16 cellular contexts compared by ENCODE assay signal in genomic region chr1:227781314-227781930, GRCh38. TPM values are rescaled to one million over a fixed set of nuclear protein-coding genes. Genes with fewer than 3 reads are reported as not detected.
"Had no signal": no experiment of that assay in that cellular context is flagged by ENCODE, and none has a peak within 500 bp of the region (broad histone marks: within the 10 kb centered on the region; RNA-seq: fewer than 3 reads in every experiment).

No MANE protein-coding gene starts in this region.

- H3K4me3 Mint-ChIP-seq: activated B cell treated with CpG ODN at 0.5 μM for 24 hours; activated CD4-positive, alpha-beta T cell treated with anti-CD3 and anti-CD28 coated beads, Interleukin-2, amount 10 ng/mL, durations not matched to agents 24 days and 14 days; activated naive CD4-positive, alpha-beta T cell treated with anti-CD3 and anti-CD28 coated beads for 36 hours; naive B cell; stimulated activated naive CD8-positive, alpha-beta T cell treated with anti-CD3 and anti-CD28 coated beads, Interleukin-15, Interleukin-2, amounts not matched to agents 100 ng/mL and 50 ng/mL, for 24 hours; T-helper 17 cell had no signal

- H3K27ac Mint-ChIP-seq: activated B cell treated with CpG ODN at 0.5 μM for 24 hours; activated CD4-positive, alpha-beta T cell treated with anti-CD3 and anti-CD28 coated beads, Interleukin-2, amount 10 ng/mL, durations not matched to agents 24 days and 14 days; activated naive CD4-positive, alpha-beta T cell treated with anti-CD3 and anti-CD28 coated beads for 36 hours; progenitor cell of endocrine pancreas; stimulated activated naive CD8-positive, alpha-beta T cell treated with anti-CD3 and anti-CD28 coated beads, Interleukin-15, Interleukin-2, amounts not matched to agents 100 ng/mL and 50 ng/mL, for 24 hours; T-helper 17 cell had no signal

- ATAC-seq: T-helper 17 cell had no signal

- H3K27me3 ChIP-seq: thyroid gland had no signal

- H3K27me3 Mint-ChIP-seq: activated B cell treated with CpG ODN at 0.5 μM for 24 hours; naive B cell; stimulated activated naive CD8-positive, alpha-beta T cell treated with anti-CD3 and anti-CD28 coated beads, Interleukin-15, Interleukin-2, amounts not matched to agents 100 ng/mL and 50 ng/mL, for 24 hours; T-helper 17 cell had no signal

- H3K9me3 Mint-ChIP-seq: activated B cell treated with CpG ODN at 0.5 μM for 24 hours; activated CD4-positive, alpha-beta T cell treated with anti-CD3 and anti-CD28 coated beads, Interleukin-2, amount 10 ng/mL, durations not matched to agents 24 days and 14 days; activated naive CD4-positive, alpha-beta T cell treated with anti-CD3 and anti-CD28 coated beads for 36 hours; stimulated activated naive CD8-positive, alpha-beta T cell treated with anti-CD3 and anti-CD28 coated beads, Interleukin-15, Interleukin-2, amounts not matched to agents 100 ng/mL and 50 ng/mL, for 24 hours had no signal

- DNase-seq: activated B cell treated with CpG ODN at 0.5 μM for 24 hours; activated CD4-positive, alpha-beta T cell treated with anti-CD3 and anti-CD28 coated beads, Interleukin-2, amount 10 ng/mL, durations not matched to agents 24 days and 14 days; activated naive CD4-positive, alpha-beta T cell treated with anti-CD3 and anti-CD28 coated beads for 36 hours; caudate nucleus; erythroblast; hippocampal formation; naive B cell; SIG-M5; stimulated activated CD4-positive, alpha-beta T cell treated with anti-CD3 and anti-CD28 coated beads, Interleukin-1b, Interleukin-23, amount 100 ng/mL, for 48 hours; T-helper 17 cell; thyroid gland had no signal

- H3K4me3 ChIP-seq: lung, thyroid gland had no signal

- H3K36me3 ChIP-seq: thyroid gland had no signal

RNA-seq across cellular contexts. Expression of gene PRSS38, which starts 34.1 kb away (rescaled TPM):
- total RNA-seq: activated B cell treated with CpG ODN at 0.5 μM for 24 hours; activated CD4-positive, alpha-beta T cell treated with anti-CD3 and anti-CD28 coated beads, Interleukin-2, amount 10 ng/mL, durations not matched to agents 24 days and 14 days; activated naive CD4-positive, alpha-beta T cell treated with anti-CD3 and anti-CD28 coated beads for 36 hours; glomerular endothelial cell; lung; progenitor cell of endocrine pancreas; right cardiac atrium; T-helper 17 cell; thyroid gland had no signal
